Comparison of ENCODE assay signal across 1 cellular context in the genomic region with DNA sequence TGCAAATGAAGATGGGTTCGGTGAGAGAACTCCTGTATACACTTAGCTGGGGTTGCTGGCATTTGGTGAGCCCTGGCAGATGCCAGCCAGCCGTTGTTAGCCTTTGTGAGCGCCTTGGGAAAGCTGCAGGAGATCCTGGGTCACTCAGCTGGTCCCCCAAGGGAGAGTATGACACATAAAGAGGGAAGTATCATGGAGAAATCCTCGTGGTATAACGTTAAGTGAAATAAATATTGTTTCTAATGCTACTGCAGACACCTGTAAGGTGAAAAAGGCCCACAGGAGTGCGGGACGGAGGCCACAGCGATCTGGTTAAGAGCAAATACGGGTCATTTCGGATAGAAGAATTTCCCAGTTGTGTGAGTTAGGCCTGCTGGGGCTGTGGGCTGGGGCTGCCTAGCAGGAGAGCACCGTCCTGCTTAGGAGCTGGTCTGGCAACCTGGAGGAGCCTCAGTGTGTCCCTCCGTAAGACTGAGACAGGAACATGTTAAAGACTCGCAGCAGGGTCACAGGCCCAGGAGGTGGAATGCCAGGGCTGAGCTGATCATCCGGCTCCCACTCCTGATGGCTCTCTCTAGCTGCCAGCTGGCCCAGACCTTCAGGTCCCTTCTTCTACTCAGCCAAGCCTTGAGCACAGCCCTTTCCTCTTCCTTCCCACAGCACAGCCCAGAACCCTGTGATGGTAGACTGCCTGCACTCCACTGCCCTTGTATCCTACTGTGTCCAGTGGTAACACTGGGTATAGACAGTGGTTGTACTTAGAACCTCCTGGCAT.
TF ChIP-seq lines count a peak whose summit lies in the region.

No MANE protein-coding gene starts in this region.

TF ChIP-seq in GM23338, 12 proteins besides CTCF, POLR2A, EP300 and RAD21:
- TF ChIP-seq EZH2phosphoT487 (IDR thresholded peaks at IDR 0.05; ENCODE audit: unreplicated experiment), result peak; percentile 17
- no peak for TF ChIP-seq CREB1 (CRISPR knock-in tag; IDR thresholded peaks at IDR 0.05; ENCODE audit: low read depth)
- TF ChIP-seq ZNF114 (CRISPR knock-in tag; IDR thresholded peaks at IDR 0.05), result no peak
- TF ChIP-seq NANOG (IDR thresholded peaks at IDR 0.05; ENCODE audit: borderline replicate concordance), result no peak
- peak; percentile 84 for TF ChIP-seq EZH2 (IDR thresholded peaks at IDR 0.05; ENCODE audit: low read depth, unreplicated experiment)
- no peak for TF ChIP-seq ZNF331 (CRISPR knock-in tag; IDR thresholded peaks at IDR 0.05; ENCODE audit: low read depth)
